Comparison of ENCODE assay signal across 3 cellular contexts in the genomic region with DNA sequence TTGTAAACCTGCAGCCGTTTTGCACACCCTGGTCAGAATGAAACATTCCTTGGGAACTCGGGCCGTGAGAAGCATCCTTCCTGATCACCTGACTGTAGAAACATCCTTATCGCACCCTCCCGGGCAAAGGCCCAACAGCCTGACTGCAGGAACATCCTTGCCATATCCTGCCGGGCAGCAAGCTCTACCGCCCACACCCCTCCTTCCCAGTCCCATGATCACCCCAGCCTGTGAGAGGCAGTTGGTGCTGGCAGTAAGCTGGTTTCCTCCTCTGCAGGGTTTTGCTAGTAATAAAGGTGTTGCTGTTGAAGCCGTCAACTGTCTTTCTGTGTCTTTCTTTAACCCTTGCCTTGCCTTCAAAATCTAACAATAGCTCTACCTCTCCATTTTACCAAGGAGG.
A peak's percentile ranks its signal among the peaks of the same experiment; 100 is the strongest.
DNase-seq lines count a peak whose midpoint lies in the region; ATAC-seq and TF ChIP-seq lines count a peak whose summit lies in the region.
"Not testable (repeated sequence)": the region's sequence is repeated elsewhere in the genome, so short reads cannot be mapped to it uniquely, and the experiment has no call there.

No MANE protein-coding gene starts in this region.

- peak; percentile 35 for ATAC-seq in left ventricle myocardium superior
- ATAC-seq in left colon = peak; percentile 74
- peak; percentile 69 for ATAC-seq in mucosa of descending colon

- not testable (repeated sequence) for H3K9me3 ChIP-seq in mucosa of descending colon

- H3K36me3 ChIP-seq in mucosa of descending colon (ENCODE audit: low read depth) = not testable (repeated sequence)

- DNase-seq in left ventricle myocardium superior, left colon, mucosa of descending colon: not testable (repeated sequence)

- H3K4me3 ChIP-seq in mucosa of descending colon = not testable (repeated sequence)

- intact Hi-C loops in left ventricle myocardium superior (cut with micrococcal nuclease); left colon (cut with DNase I, micrococcal nuclease); mucosa of descending colon (cut with DNase I, micrococcal nuclease): not testable (repeated sequence)

- not testable (repeated sequence) for TF ChIP-seq CTCF in mucosa of descending colon (IDR thresholded peaks at IDR 0.05)

- H3K4me1 ChIP-seq in mucosa of descending colon (ENCODE audit: low read depth) = not testable (repeated sequence)
